1 cellular context compared by ENCODE assay signal in genomic region chr16:89586218-89586617, GRCh38.
TF ChIP-seq lines count a peak whose summit lies in the region.

No MANE protein-coding gene starts in this region.

TF ChIP-seq in SK-N-SH treated with all-trans-retinoic acid at 6 μM for 48 hours, 23 proteins besides CTCF, POLR2A, EP300 and RAD21 (continued from another document):
- TF ChIP-seq, protein P1, sequence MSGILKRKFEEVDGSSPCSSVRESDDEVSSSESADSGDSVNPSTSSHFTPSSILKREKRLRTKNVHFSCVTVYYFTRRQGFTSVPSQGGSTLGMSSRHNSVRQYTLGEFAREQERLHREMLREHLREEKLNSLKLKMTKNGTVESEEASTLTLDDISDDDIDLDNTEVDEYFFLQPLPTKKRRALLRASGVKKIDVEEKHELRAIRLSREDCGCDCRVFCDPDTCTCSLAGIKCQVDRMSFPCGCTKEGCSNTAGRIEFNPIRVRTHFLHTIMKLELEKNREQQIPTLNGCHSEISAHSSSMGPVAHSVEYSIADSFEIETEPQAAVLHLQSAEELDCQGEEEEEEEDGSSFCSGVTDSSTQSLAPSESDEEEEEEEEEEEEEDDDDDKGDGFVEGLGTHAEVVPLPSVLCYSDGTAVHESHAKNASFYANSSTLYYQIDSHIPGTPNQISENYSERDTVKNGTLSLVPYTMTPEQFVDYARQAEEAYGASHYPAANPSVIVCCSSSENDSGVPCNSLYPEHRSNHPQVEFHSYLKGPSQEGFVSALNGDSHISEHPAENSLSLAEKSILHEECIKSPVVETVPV (CRISPR knock-in tag; IDR thresholded peaks at IDR 0.05), result no peak
- TF ChIP-seq ZNF70 (CRISPR knock-in tag; IDR thresholded peaks at IDR 0.05) (no peak), ZFP3 (CRISPR knock-in tag; IDR thresholded peaks at IDR 0.05) (no peak)
